Comparison of ENCODE assay signal across 12 cellular contexts in the genomic region with DNA sequence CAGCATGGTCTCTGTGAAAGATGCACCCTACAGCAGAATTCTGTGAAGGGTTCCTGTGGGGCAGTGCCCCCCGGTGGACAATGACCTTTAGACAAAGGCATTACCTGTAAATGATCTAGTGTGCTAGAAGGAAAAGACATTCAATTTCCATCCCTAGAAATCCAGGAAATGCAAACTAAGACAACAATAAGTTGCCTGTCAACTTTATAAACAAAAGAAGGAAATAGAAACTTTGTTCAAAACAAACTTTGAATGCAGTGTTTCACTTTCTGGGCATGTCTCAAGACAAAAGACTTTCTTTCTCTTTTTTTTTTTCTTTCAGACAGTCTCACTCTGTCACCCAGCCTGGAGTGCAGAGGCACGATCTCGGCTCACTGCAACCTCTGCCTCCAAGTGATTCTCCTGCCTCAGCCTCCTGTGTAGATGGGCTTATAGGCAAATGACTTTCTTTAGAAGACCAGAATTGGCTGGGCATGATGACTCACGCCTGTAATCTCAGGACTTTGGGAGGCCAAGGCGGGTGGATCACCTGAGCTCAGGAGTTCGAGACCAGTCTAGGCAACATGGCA. TPM values are rescaled to one million over a fixed set of nuclear protein-coding genes. Genes with fewer than 3 reads are reported as not detected.
A peak's percentile ranks its signal among the peaks of the same experiment; 100 is the strongest.
DNase-seq lines count a peak whose midpoint lies in the region; ATAC-seq and TF ChIP-seq lines count a peak whose summit lies in the region.
"Had no signal": no experiment of that assay in that cellular context is flagged by ENCODE, and none has a peak within 500 bp of the region (broad histone marks: within the 10 kb centered on the region; RNA-seq: fewer than 3 reads in every experiment).

No MANE protein-coding gene starts in this region.

- no peaks in the 10 kb centered on the region for H3K79me2 ChIP-seq in OCI-LY3 (ENCODE audit: low read length)

- H3K4me1 ChIP-seq in BE2C (no peaks in the 10 kb centered on the region), OCI-LY3 (ENCODE audit: low read length) (no peaks in the 10 kb centered on the region), esophagus squamous epithelium (peaks cover 4 to 32% (median 15%) of the 10 kb centered on the region in 3 donors)
- H3K4me1 ChIP-seq: adrenal gland had no signal

- H3K9me3 ChIP-seq in BE2C = no peaks in the 10 kb centered on the region
- no peaks in the 10 kb centered on the region for H3K9me3 ChIP-seq in OCI-LY3 (ENCODE audit: insufficient read depth, low read length)
- H3K9me3 ChIP-seq in esophagus squamous epithelium = no peaks in the 10 kb centered on the region
- H3K9me3 ChIP-seq: adrenal gland, stomach had no signal

- intact Hi-C loops in esophagus squamous epithelium (cut with DNase I) = no loop called here

- H3K4me2 ChIP-seq in OCI-LY3 (ENCODE audit: low read length) = no peak overlapping the region

- H3K27me3 ChIP-seq in BE2C (no peaks in the 10 kb centered on the region), OCI-LY3 (ENCODE audit: low read depth, low read length) (peaks cover 8% of the 10 kb centered on the region; the same call in 1 of the 2 replicates), esophagus squamous epithelium (no peaks in the 10 kb centered on the region)
- H3K27me3 ChIP-seq: adrenal gland, stomach had no signal

- no peak overlapping the region for H2AFZ ChIP-seq in OCI-LY3 (ENCODE audit: low read depth, low read length)

- no peak for DNase-seq in BE2C
- DNase-seq in esophagus squamous epithelium (lab: John Stamatoyannopoulos, UW) = no peak
- DNase-seq in islet precursor cell = no peak
- DNase-seq in KG1 (lab: John Stamatoyannopoulos, UW) = no peak
- DNase-seq: adrenal gland, DMS79 treated with DMSO at 0.1 percent for 48 hours, stomach had no signal

- no peak for TF ChIP-seq POLR2A in esophagus squamous epithelium (IDR thresholded peaks at IDR 0.05)

- H3K4me3 ChIP-seq in BE2C (ENCODE audit: low read depth, low read length) (no peak overlapping the region), OCI-LY3 (ENCODE audit: low read length) (no peak overlapping the region), esophagus squamous epithelium (no peak overlapping the region)
- H3K4me3 ChIP-seq: adrenal gland, stomach had no signal

- H3K27ac ChIP-seq in OCI-LY3 (ENCODE audit: low read length) (no peak overlapping the region), esophagus squamous epithelium (peak overlapping the region; percentile 23 to 44 (median 35))
- H3K27ac ChIP-seq: adrenal gland had no signal

- 10 to 26% methylated on average over 3 to 6 of the region's 6 CpGs for WGBS in esophagus squamous epithelium, 2 donors

- ATAC-seq in GM21367 (IDR thresholded peaks at IDR 0.05; ENCODE audit: unreplicated experiment) = no peak
- no peak for ATAC-seq in GM19455 (IDR thresholded peaks at IDR 0.05; ENCODE audit: unreplicated experiment)

- no peak overlapping the region for H3K9ac ChIP-seq in OCI-LY3 (ENCODE audit: low read length)

- H3K36me3 ChIP-seq in BE2C = no peaks in the 10 kb centered on the region
- H3K36me3 ChIP-seq in OCI-LY3 (replicated peaks; ENCODE audit: low read depth, low read length) = no peaks in the 10 kb centered on the region
- H3K36me3 ChIP-seq in esophagus squamous epithelium = no peaks in the 10 kb centered on the region
- H3K36me3 ChIP-seq: adrenal gland, stomach had no signal

- no peaks in the 10 kb centered on the region for H4K20me1 ChIP-seq in OCI-LY3 (ENCODE audit: insufficient read depth, low read length)

- TF ChIP-seq CTCF in BE2C (IDR thresholded peaks at IDR 0.05; ENCODE audit: low read depth, low read length) = 0 out of 2 replicates have a peak, but pooled peaks have one; percentile 11
- peak; percentile 33 for TF ChIP-seq CTCF in GM12873 (IDR thresholded peaks at IDR 0.05; ENCODE audit: insufficient read depth, low read depth, low read length, missing control alignments)
- TF ChIP-seq CTCF in OCI-LY3 (IDR thresholded peaks at IDR 0.05; ENCODE audit: low read depth, low read length) = peak; percentile 31; the same call in 1 of the 2 replicates
- no peak for TF ChIP-seq CTCF in esophagus squamous epithelium (IDR thresholded peaks at IDR 0.05)

RNA-seq across cellular contexts. Expression of a gene that starts 15.5 kb away (rescaled TPM):
- 0.56 TPM for polyA plus RNA-seq in BE2C (2012; ENCODE audit: insufficient read depth, insufficient read length, low read depth)
- 1 to 10 TPM in 1 of 4 donors, under 1 TPM in 1, not detected in 2; 0.53 to 3.4 TPM for total RNA-seq in esophagus squamous epithelium
- total RNA-seq: adrenal gland, mesothelial cell of epicardium, stomach had no signal
- polyA plus RNA-seq: adrenal gland had no signal

RNA-seq across cellular contexts. Expression of a gene that starts 35.2 kb away (rescaled TPM):
- polyA plus RNA-seq in BE2C (2012; ENCODE audit: insufficient read depth, insufficient read length, low read depth) = not detected
- 100 to 1,000 TPM; 312 to 823 (median 569) TPM for total RNA-seq in esophagus squamous epithelium

Comparison
In these comparisons a context has a peak if more than half of its experiments do, and no peak if none do; other contexts are left out.
1. CTCF ChIP-seq: peak in BE2C (single experiment), GM12873 (single experiment) and OCI-LY3 (single experiment); none in esophagus squamous epithelium (0 of 6).